ENCODE assay signal across 15 cellular contexts in the genomic region with DNA sequence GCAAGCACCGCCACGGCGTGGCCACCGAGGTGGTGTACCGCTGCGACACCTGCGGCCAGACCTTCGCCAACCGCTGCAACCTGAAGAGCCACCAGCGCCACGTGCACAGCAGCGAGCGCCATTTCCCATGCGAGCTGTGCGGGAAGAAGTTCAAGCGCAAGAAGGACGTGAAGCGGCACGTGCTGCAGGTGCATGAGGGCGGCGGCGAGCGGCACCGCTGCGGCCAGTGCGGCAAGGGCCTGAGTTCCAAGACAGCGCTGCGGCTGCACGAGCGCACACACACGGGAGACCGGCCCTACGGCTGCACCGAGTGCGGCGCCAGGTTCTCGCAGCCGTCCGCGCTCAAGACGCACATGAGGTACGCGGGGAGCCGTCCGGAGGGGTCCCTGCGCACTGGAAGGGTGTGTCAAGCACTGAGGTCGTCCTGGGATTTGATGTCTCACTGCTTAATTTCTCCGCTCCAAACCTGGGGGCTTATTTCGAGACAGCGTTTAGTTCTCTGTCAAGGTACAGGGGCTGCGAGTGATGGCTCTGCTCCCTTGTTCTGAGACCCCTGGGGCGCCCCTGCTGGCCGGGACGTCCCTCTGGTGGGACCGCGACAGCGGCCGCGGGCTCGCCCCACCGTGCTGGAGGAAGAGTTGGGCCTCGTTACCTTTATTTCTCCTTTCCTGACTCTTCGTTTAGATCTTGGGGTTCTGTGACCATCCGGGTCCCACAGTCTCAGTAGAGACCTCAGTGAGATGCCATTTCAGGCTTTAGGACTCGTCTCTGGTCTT. TPM values are rescaled to one million over a fixed set of nuclear protein-coding genes. Genes with fewer than 3 reads are reported as not detected.
DNase-seq lines count a peak whose midpoint lies in the region; ATAC-seq and TF ChIP-seq lines count a peak whose summit lies in the region.
"Had no signal": no experiment of that assay in that cellular context is flagged by ENCODE, and none has a peak within 500 bp of the region (broad histone marks: within the 10 kb centered on the region; RNA-seq: fewer than 3 reads in every experiment).

No MANE protein-coding gene starts in this region.

- 96% methylated on average over 34 of the region's 65 CpGs for WGBS in mammary epithelial cell (ENCODE audit: low coverage, missing lambda C conversion rate)

- dilution Hi-C loops in mammary epithelial cell (cut with HindIII; ENCODE audit: low sequenced_read_pairs): no loop called here

- no peak overlapping the region for H3K4me2 ChIP-seq in mammary epithelial cell (ENCODE audit: insufficient read depth, low read depth, low read length)

- H3K4me3 ChIP-seq in mammary epithelial cell (replicated peaks in 1 of 3; ENCODE audit: insufficient read depth in 1 of 3, low read depth in 2 of 3, low read length in 3 of 3): no peak overlapping the region
- H3K4me3 ChIP-seq: breast epithelium, esophagus squamous epithelium, pancreas had no signal

- peaks cover 83% of the 10 kb centered on the region for H3K79me2 ChIP-seq in mammary epithelial cell (ENCODE audit: insufficient read depth, low read length)

- H3K9me3 Mint-ChIP-seq in MCF 10A (ENCODE audit: unreplicated experiment): no peaks in the 10 kb centered on the region
- peaks cover 0 to 2% of the 10 kb centered on the region in 2 donors for H3K9me3 Mint-ChIP-seq in stimulated activated naive B cell treated with anti-CD40 and anti-IgM and Interleukin-4, amounts not matched to agents 10 μg/mL and 1 μg/mL and 100 μg/mL, for 72 hours

- POLR2A ChIA-PET in MCF 10A (lab: Yijun Ruan, JAX): interaction anchor here (0.9 to 12.7 kb wide), 6 partner anchors 8 to 674 kb away, joined by 3 to 261 read pairs (median 16); a partner anchor contains a TSS

- BruUV-seq in MCF 10A (replicated peaks; lab: Mats Ljungman, UMichigan): no TSS peak
- BruUV-seq in mammary epithelial cell (replicated peaks; lab: Mats Ljungman, UMichigan): no TSS peak

- H3K4me3 Mint-ChIP-seq in MCF 10A (ENCODE audit: unreplicated experiment) (peak overlapping the region; percentile 40), T-helper 17 cell (peak overlapping the region; percentile 66)
- peak overlapping the region in 1 of 2 donors; percentile 72 for H3K4me3 Mint-ChIP-seq in stimulated activated naive B cell treated with anti-CD40 and anti-IgM and Interleukin-4, amounts not matched to agents 10 μg/mL and 1 μg/mL and 100 μg/mL, for 72 hours

- ATAC-seq in T-helper 17 cell: no peak
- no peak for ATAC-seq in stimulated activated naive B cell treated with anti-CD40 and anti-IgM and Interleukin-4, amounts not matched to agents 10 μg/mL and 1 μg/mL and 100 μg/mL, for 72 hours (replicated peaks)
- ATAC-seq in HG02885 (IDR thresholded peaks at IDR 0.05; ENCODE audit: poor library complexity, unreplicated experiment): no peak
- no peak for ATAC-seq in HG03565 (IDR thresholded peaks at IDR 0.05; ENCODE audit: unreplicated experiment)
- ATAC-seq: pancreas had no signal

- H3K27me3 Mint-ChIP-seq in MCF 10A (ENCODE audit: insufficient read depth, unreplicated experiment) (no peaks in the 10 kb centered on the region), T-helper 17 cell (no peaks in the 10 kb centered on the region)
- H3K27me3 Mint-ChIP-seq in stimulated activated naive B cell treated with anti-CD40 and anti-IgM and Interleukin-4, amounts not matched to agents 10 μg/mL and 1 μg/mL and 100 μg/mL, for 72 hours: no peaks in the 10 kb centered on the region

- H3K9me3 ChIP-seq in mammary epithelial cell (replicated peaks; ENCODE audit: insufficient read depth, low read length) (no peaks in the 10 kb centered on the region), T-helper 17 cell (ENCODE audit: control insufficient read depth, low read length, poor library complexity, severe bottlenecking) (no peaks in the 10 kb centered on the region)
- H3K9me3 ChIP-seq: breast epithelium, esophagus squamous epithelium, pancreas had no signal

- peaks cover 39% of the 10 kb centered on the region for H3K4me1 Mint-ChIP-seq in MCF 10A (ENCODE audit: insufficient read depth, unreplicated experiment)
- peaks cover 41% of the 10 kb centered on the region for H3K4me1 Mint-ChIP-seq in T-helper 17 cell
- peaks cover 31 to 44% of the 10 kb centered on the region in 2 donors for H3K4me1 Mint-ChIP-seq in stimulated activated naive B cell treated with anti-CD40 and anti-IgM and Interleukin-4, amounts not matched to agents 10 μg/mL and 1 μg/mL and 100 μg/mL, for 72 hours

- H4K20me1 ChIP-seq in mammary epithelial cell (ENCODE audit: insufficient read depth, low read length): peaks cover 5% of the 10 kb centered on the region

- DNase-seq in MCF 10A (ENCODE audit: unreplicated experiment): no peak
- DNase-seq in mammary epithelial cell: no peak
- DNase-seq in T-helper 17 cell: no peak
- peak; percentile 28 for DNase-seq in iPS-NIHi11 (ENCODE audit: low spot score)
- no peak for DNase-seq in stimulated activated naive B cell treated with anti-CD40 and anti-IgM and Interleukin-4, amounts not matched to agents 10 μg/mL and 1 μg/mL and 100 μg/mL, for 72 hours
- no peak for DNase-seq in NCI-H1694 (lab: John Stamatoyannopoulos, UW)
- DNase-seq: esophagus squamous epithelium; GOT3; NCI-H748 treated with DMSO at 0.1 percent for 48 hours; stimulated activated CD4-positive, alpha-beta T cell treated with anti-CD3 and anti-CD28 coated beads, Interleukin-4, amount 100 ng/mL, for 4 hours had no signal

- peak overlapping the region; percentile 89 for H3K27ac Mint-ChIP-seq in MCF 10A (ENCODE audit: low read depth, unreplicated experiment)
- H3K27ac Mint-ChIP-seq in T-helper 17 cell: peak overlapping the region; percentile 90
- peak overlapping the region; percentile 56 for H3K27ac Mint-ChIP-seq in stimulated activated naive B cell treated with anti-CD40 and anti-IgM and Interleukin-4, amounts not matched to agents 10 μg/mL and 1 μg/mL and 100 μg/mL, for 72 hours

- H3K4me1 ChIP-seq in mammary epithelial cell (ENCODE audit: insufficient read depth, low read length): peaks cover 28% of the 10 kb centered on the region

- H3K36me3 Mint-ChIP-seq in MCF 10A (ENCODE audit: insufficient read depth, unreplicated experiment) (peaks cover 60% of the 10 kb centered on the region), T-helper 17 cell (ENCODE audit: low read depth) (peaks cover 8% of the 10 kb centered on the region)
- H3K36me3 Mint-ChIP-seq in stimulated activated naive B cell treated with anti-CD40 and anti-IgM and Interleukin-4, amounts not matched to agents 10 μg/mL and 1 μg/mL and 100 μg/mL, for 72 hours: peaks cover 24 to 38% of the 10 kb centered on the region in 2 donors

- TF ChIP-seq CTCF in MCF 10A (IDR thresholded peaks at IDR 0.05; ENCODE audit: unreplicated experiment): no peak
- no peak for TF ChIP-seq CTCF in mammary epithelial cell (conservative IDR thresholded peaks at IDR 0.05 in 1 of 2, IDR thresholded peaks at IDR 0.05 in 1 of 2; ENCODE audit: extremely low read depth in 1 of 2, insufficient read depth in 1 of 2, low read depth in 1 of 2, low read length in 2 of 2)

- no peaks in the 10 kb centered on the region for H3K27me3 ChIP-seq in mammary epithelial cell (ENCODE audit: insufficient read depth, low read length)
- H3K27me3 ChIP-seq: breast epithelium, esophagus squamous epithelium, pancreas had no signal

- H3K9ac ChIP-seq in mammary epithelial cell (ENCODE audit: insufficient read depth, low read length): no peak overlapping the region

- CTCF ChIA-PET in MCF 10A (lab: Yijun Ruan, JAX) (no interaction called here), mammary epithelial cell (lab: Charles Lee; ENCODE audit: low non-redundant PET) (no interaction called here)

- in situ Hi-C loops in mammary epithelial cell (cut with MboI; ENCODE audit: low sequenced_read_pairs in 2 of 2): no loop called here

- intact Hi-C loops in MCF 10A (cut with micrococcal nuclease): no loop called here
- intact Hi-C loops in mammary epithelial cell (cut with micrococcal nuclease): no loop called here

- peaks cover 20% of the 10 kb centered on the region for H3K36me3 ChIP-seq in mammary epithelial cell (ENCODE audit: insufficient read depth, low read length)
- H3K36me3 ChIP-seq: breast epithelium had no signal

- H2AFZ ChIP-seq in mammary epithelial cell (ENCODE audit: low read depth, low read length): no peak overlapping the region

- no peak overlapping the region for H3K27ac ChIP-seq in mammary epithelial cell (ENCODE audit: insufficient read depth, low read depth, low read length)
- H3K27ac ChIP-seq: C4-2B had no signal

RNA-seq across cellular contexts. Expression of a gene that starts 3.6 kb away (rescaled TPM):
- total RNA-seq in MCF 10A (2022): 15.5 and 19.9 TPM in 2 replicates
- 10 to 100 TPM; 13.2 to 15.8 TPM for total RNA-seq in mammary epithelial cell
- polyA plus RNA-seq in mammary epithelial cell: 11.5 TPM
- polyA minus RNA-seq in mammary epithelial cell: 2.6 TPM
- 10 to 100 TPM; 27.7 to 28.5 TPM for total RNA-seq in T-helper 17 cell

RNA-seq across cellular contexts. Expression of a gene that starts 15.0 kb away (rescaled TPM):
- 32.2 and 40.1 TPM in 2 replicates for total RNA-seq in MCF 10A (2022)
- total RNA-seq in mammary epithelial cell: 10 to 100 TPM; 22.0 to 28.5 TPM
- 39.2 TPM for polyA plus RNA-seq in mammary epithelial cell
- polyA minus RNA-seq in mammary epithelial cell: 12.5 TPM
- total RNA-seq in T-helper 17 cell: 10 to 100 TPM; 77.5 to 77.6 TPM

RNA-seq across cellular contexts. Expression of a gene that starts 55.7 kb away (rescaled TPM):
- 9.6 and 10.9 TPM in 2 replicates for total RNA-seq in MCF 10A (2022)
- total RNA-seq in mammary epithelial cell: 1 to 10 TPM; 6.6 to 8.8 TPM
- 2.3 TPM for polyA plus RNA-seq in mammary epithelial cell
- not detected for polyA minus RNA-seq in mammary epithelial cell
- 10 to 100 TPM in 1 of 2 donors, 1 to 10 TPM in 1; 8.5 to 12.3 TPM for total RNA-seq in T-helper 17 cell
